ENCODE assay signal across 3 cellular contexts in genomic region chr6:94687255-94687654, GRCh38.
DNase-seq lines count a peak whose midpoint lies in the region; FAIRE-seq and TF ChIP-seq lines count a peak whose summit lies in the region.
"Not testable (repeated sequence)": the region's sequence is repeated elsewhere in the genome, so short reads cannot be mapped to it uniquely, and the experiment has no call there.

No MANE protein-coding gene starts in this region.

- not testable (repeated sequence) for H3K4me3 ChIP-seq in HEK293 (ENCODE audit: low read depth, low read length); small intestine (ENCODE audit: low read depth in 1 of 2, low read length in 2 of 2)

- not testable (repeated sequence) for H3K27ac ChIP-seq in HEK293 (ENCODE audit: extremely low read depth, low read depth, low read length); small intestine (ENCODE audit: low read depth in 1 of 2, low read length in 1 of 2)

- FAIRE-seq in G401.6 (lab: Jason Lieb, UNC) (peak; percentile 37), small intestine (lab: Jason Lieb, UNC) (peak; percentile 79)

- POLR2A ChIA-PET in HEK293 (lab: Yijun Ruan, JAX), result not testable (repeated sequence)

- H3K9me3 ChIP-seq in HEK293 (ENCODE audit: control insufficient read depth, insufficient read depth, low read depth, low read length); small intestine (ENCODE audit: control insufficient read depth, low read depth): not testable (repeated sequence)

- CTCF ChIA-PET in HEK293 (lab: Yijun Ruan, JAX), result interaction anchor here (0.7 kb wide), 1 partner anchor 496 kb away, joined by 3 read pairs; no protein-coding TSS in a partner anchor

- not testable (repeated sequence) for DNase-seq in small intestine

- H3K4me1 ChIP-seq in HEK293 (ENCODE audit: control insufficient read depth, insufficient read depth, low read length); small intestine (ENCODE audit: control insufficient read depth in 2 of 2, insufficient read depth in 1 of 2, low read depth in 1 of 2, low read length in 1 of 2): not testable (repeated sequence)

- H3K36me3 ChIP-seq in HEK293 (ENCODE audit: control insufficient read depth in 2 of 2, insufficient read depth in 1 of 2, low read length in 2 of 2); small intestine (ENCODE audit: control insufficient read depth in 2 of 2, insufficient read depth in 2 of 2, low read length in 2 of 2): not testable (repeated sequence)

- not testable (repeated sequence) for H3K27me3 ChIP-seq in small intestine (ENCODE audit: control insufficient read depth in 2 of 2, insufficient read depth in 2 of 2, low read length in 2 of 2)

- 81 to 89% (median 88%) methylated on average over 6 of the region's 6 CpGs for WGBS in small intestine, 3 donors

- TF ChIP-seq CTCF in HEK293 (tag by site-specific recombination; IDR thresholded peaks at IDR 0.05), result not testable (repeated sequence)

TF ChIP-seq in HEK293, 187 proteins besides CTCF, POLR2A, EP300 and RAD21 (continues in another document):
- peak; percentile 83 for TF ChIP-seq ZNF555 (tag by site-specific recombination; conservative IDR thresholded peaks at IDR 0.05)
- TF ChIP-seq REST (tag by site-specific recombination; IDR thresholded peaks at IDR 0.05), result peak; percentile 67; the same call in 1 of the 2 replicates
- TF ChIP-seq ZNF510 (tag by site-specific recombination; IDR thresholded peaks at IDR 0.05; ENCODE audit: insufficient replicate concordance), result peak; percentile 52
- TF ChIP-seq ZBTB21 (tag by site-specific recombination; IDR thresholded peaks at IDR 0.05), result 0 out of 2 replicates have a peak, but pooled peaks have one; percentile 15
- 0 out of 2 replicates have a peak, but pooled peaks have one; percentile 28 for TF ChIP-seq ZXDB (tag by site-specific recombination; IDR thresholded peaks at IDR 0.05)
- TF ChIP-seq ZNF341 (tag by site-specific recombination; IDR thresholded peaks at IDR 0.05; ENCODE audit: low read depth), result peak; percentile 11; the same call in 1 of the 2 replicates
- TF ChIP-seq ZNF529 (tag by site-specific recombination; IDR thresholded peaks at IDR 0.05; ENCODE audit: insufficient replicate concordance), result peak; percentile 48
- peak; percentile 26 for TF ChIP-seq ZNF654 (tag by site-specific recombination; IDR thresholded peaks at IDR 0.05; ENCODE audit: low read depth)
- peak; percentile 63 for TF ChIP-seq ZBTB8A (tag by site-specific recombination; IDR thresholded peaks at IDR 0.05)
- peak; percentile 85 for TF ChIP-seq ZNF426 (tag by site-specific recombination; IDR thresholded peaks at IDR 0.05)
- 0 out of 2 replicates have a peak, but pooled peaks have one; percentile 27 for TF ChIP-seq ZNF433 (tag by site-specific recombination; IDR thresholded peaks at IDR 0.05; ENCODE audit: low read depth)
- peak; percentile 89 for TF ChIP-seq ZNF394 (tag by site-specific recombination; IDR thresholded peaks at IDR 0.05; ENCODE audit: borderline replicate concordance)
- peak; percentile 50; the same call in 1 of the 2 replicates for TF ChIP-seq ZNF202 (tag by site-specific recombination; IDR thresholded peaks at IDR 0.05; ENCODE audit: borderline replicate concordance)
- 0 out of 2 replicates have a peak, but pooled peaks have one; percentile 34 for TF ChIP-seq ZNF266 (tag by site-specific recombination; IDR thresholded peaks at IDR 0.05; ENCODE audit: low read depth)
- peak; percentile 70 for TF ChIP-seq ZNF623 (tag by site-specific recombination; IDR thresholded peaks at IDR 0.05)
- peak; percentile 77 for TF ChIP-seq ZBTB11 (tag by site-specific recombination; conservative IDR thresholded peaks at IDR 0.05; ENCODE audit: low read depth)
- TF ChIP-seq ZNF629 (tag by site-specific recombination; IDR thresholded peaks at IDR 0.05), result 0 out of 2 replicates have a peak, but pooled peaks have one; percentile 31
- 0 out of 2 replicates have a peak, but pooled peaks have one; percentile 29 for TF ChIP-seq AEBP2 (tag by site-specific recombination; IDR thresholded peaks at IDR 0.05; ENCODE audit: borderline replicate concordance)
- TF ChIP-seq ZNF140 (tag by site-specific recombination; IDR thresholded peaks at IDR 0.05), result peak; percentile 62; the same call in 1 of the 2 replicates
